In the genomic region with DNA sequence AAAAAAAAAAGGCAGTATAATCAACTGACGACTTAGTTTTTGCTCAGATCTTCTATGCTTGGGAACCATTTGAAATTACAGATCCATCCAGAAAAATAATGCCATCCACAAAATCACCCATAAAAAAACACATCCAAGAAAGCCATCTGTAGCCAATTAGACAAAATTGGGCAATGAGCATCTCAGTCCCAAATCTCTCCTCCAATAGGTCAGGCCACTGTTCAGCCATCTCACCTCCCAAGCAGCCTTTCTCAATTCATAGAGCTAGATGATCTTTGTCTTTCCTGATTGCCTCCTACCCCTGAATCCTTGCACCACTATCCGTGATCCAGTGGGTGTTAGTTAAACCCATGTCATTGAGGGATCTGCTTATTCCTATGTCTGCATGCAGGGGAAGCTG, we compare ENCODE assay signal across 22 cellular contexts.
"Had no signal": no experiment of that assay in that cellular context is flagged by ENCODE, and none has a peak within 500 bp of the region (broad histone marks: within the 10 kb centered on the region; RNA-seq: fewer than 3 reads in every experiment).

No MANE protein-coding gene starts in this region.

- H3K4me3 Mint-ChIP-seq: activated CD8-positive, alpha-beta T cell treated with anti-CD3 and anti-CD28 coated beads for 36 hours; activated naive CD4-positive, alpha-beta T cell treated with anti-CD3 and anti-CD28 coated beads for 36 hours; activated T-helper 17 cell treated with anti-CD3 and anti-CD28 coated beads, Interleukin-2, amount 50 U/mL, for 72 hours; natural killer cell; stimulated activated effector memory CD8-positive, alpha-beta T cell treated with anti-CD3 and anti-CD28 coated beads, Interleukin-12 subunit alpha, Interleukin-12 subunit beta, amount 100 ng/mL, for 72 hours; type B pancreatic cell had no signal

- H3K9me3 ChIP-seq: ascending aorta, esophagus squamous epithelium, gastroesophageal sphincter, heart right ventricle, pancreas, stomach, testis had no signal

- H3K4me1 Mint-ChIP-seq: activated T-helper 17 cell treated with anti-CD3 and anti-CD28 coated beads, Interleukin-2, amount 50 U/mL, for 72 hours; stimulated activated effector memory CD8-positive, alpha-beta T cell treated with anti-CD3 and anti-CD28 coated beads, Interleukin-12 subunit alpha, Interleukin-12 subunit beta, amount 100 ng/mL, for 72 hours had no signal

- H3K27ac ChIP-seq: ascending aorta, esophagus squamous epithelium, gastroesophageal sphincter, heart right ventricle, pancreas, stomach, testis had no signal

- DNase-seq: activated CD4-positive, alpha-beta T cell treated with anti-CD3 and anti-CD28 coated beads for 48 hours; activated CD4-positive, CD25-positive, alpha-beta regulatory T cell; activated CD8-positive, alpha-beta T cell treated with anti-CD3 and anti-CD28 coated beads for 36 hours; activated naive CD4-positive, alpha-beta T cell treated with anti-CD3 and anti-CD28 coated beads for 36 hours; activated T-cell treated with anti-CD3 and anti-CD28 coated beads, Interleukin-2, amount 50 U/mL, for 1 hour; cerebellar nuclear complex; effector CD8-positive, alpha-beta T cell; esophagus squamous epithelium; heart right ventricle; mesenchymal stem cell; natural killer cell; pancreas; stimulated activated CD4-positive, alpha-beta T cell treated with anti-CD3 and anti-CD28 coated beads, Interleukin-4, amount 100 ng/mL, for 24 hours; stomach; T1000; testis had no signal

- H3K27me3 ChIP-seq: ascending aorta, esophagus squamous epithelium, gastroesophageal sphincter, heart right ventricle, pancreas, stomach, testis had no signal

- H3K9me3 Mint-ChIP-seq: activated CD8-positive, alpha-beta T cell treated with anti-CD3 and anti-CD28 coated beads for 36 hours; activated naive CD4-positive, alpha-beta T cell treated with anti-CD3 and anti-CD28 coated beads for 36 hours; activated T-helper 17 cell treated with anti-CD3 and anti-CD28 coated beads, Interleukin-2, amount 50 U/mL, for 72 hours; natural killer cell; stimulated activated effector memory CD8-positive, alpha-beta T cell treated with anti-CD3 and anti-CD28 coated beads, Interleukin-12 subunit alpha, Interleukin-12 subunit beta, amount 100 ng/mL, for 72 hours had no signal

- H3K36me3 ChIP-seq: ascending aorta, esophagus squamous epithelium, gastroesophageal sphincter, heart right ventricle, pancreas, stomach had no signal

- ATAC-seq: activated CD8-positive, alpha-beta T cell treated with anti-CD3 and anti-CD28 coated beads for 36 hours; activated T-helper 17 cell treated with anti-CD3 and anti-CD28 coated beads, Interleukin-2, amount 50 U/mL, for 72 hours; gastroesophageal sphincter; heart right ventricle; natural killer cell; pancreas; sciatic nerve; stimulated activated effector memory CD8-positive, alpha-beta T cell treated with anti-CD3 and anti-CD28 coated beads, Interleukin-12 subunit alpha, Interleukin-12 subunit beta, amount 100 ng/mL, for 72 hours had no signal

- H3K4me3 ChIP-seq: ascending aorta, esophagus squamous epithelium, gastroesophageal sphincter, heart right ventricle, pancreas, stomach, testis had no signal

- H3K27ac Mint-ChIP-seq: activated CD8-positive, alpha-beta T cell treated with anti-CD3 and anti-CD28 coated beads for 36 hours; activated naive CD4-positive, alpha-beta T cell treated with anti-CD3 and anti-CD28 coated beads for 36 hours; activated T-helper 17 cell treated with anti-CD3 and anti-CD28 coated beads, Interleukin-2, amount 50 U/mL, for 72 hours; natural killer cell; stimulated activated effector memory CD8-positive, alpha-beta T cell treated with anti-CD3 and anti-CD28 coated beads, Interleukin-12 subunit alpha, Interleukin-12 subunit beta, amount 100 ng/mL, for 72 hours; type B pancreatic cell had no signal

- H3K36me3 Mint-ChIP-seq: natural killer cell; stimulated activated effector memory CD8-positive, alpha-beta T cell treated with anti-CD3 and anti-CD28 coated beads, Interleukin-12 subunit alpha, Interleukin-12 subunit beta, amount 100 ng/mL, for 72 hours had no signal
